ENCODE assay signal across 12 cellular contexts in the genomic region with DNA sequence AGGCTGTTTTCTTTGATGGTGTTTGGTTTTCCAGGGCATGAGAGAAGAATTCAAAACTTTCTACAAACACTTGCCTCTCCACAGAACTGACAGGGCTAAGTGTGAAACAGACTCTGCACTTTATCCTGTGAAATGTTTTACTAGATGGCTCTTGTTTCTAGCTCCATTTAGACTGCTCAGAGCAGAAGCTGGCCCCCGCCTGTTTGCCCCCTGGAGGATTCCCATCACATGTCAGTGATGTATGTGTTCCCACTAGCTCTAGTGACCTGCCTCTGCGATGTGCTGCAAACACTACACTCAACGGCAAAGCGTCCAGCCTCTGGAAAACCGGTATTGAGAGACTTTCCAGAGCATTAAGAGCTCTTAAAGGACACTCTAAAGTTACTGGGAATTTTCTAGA. TPM values are rescaled to one million over a fixed set of nuclear protein-coding genes. Genes with fewer than 3 reads are reported as not detected.
DNase-seq lines count a peak whose midpoint lies in the region; ATAC-seq and TF ChIP-seq lines count a peak whose summit lies in the region.
"Had no signal": no experiment of that assay in that cellular context is flagged by ENCODE, and none has a peak within 500 bp of the region (broad histone marks: within the 10 kb centered on the region; RNA-seq: fewer than 3 reads in every experiment).

No MANE protein-coding gene starts in this region.

- DNase-seq in activated CD4-positive, alpha-beta T cell treated with anti-CD3 and anti-CD28 coated beads, Interleukin-2, amount 10 ng/mL, durations not matched to agents 24 days and 14 days, result no peak
- DNase-seq in activated CD4-positive, alpha-beta T cell treated with anti-CD3 and anti-CD28 coated beads for 36 hours, result no peak
- no peak for DNase-seq in activated B cell treated with CpG ODN at 0.5 μM for 24 hours
- peak; percentile 43 for DNase-seq in left kidney (ENCODE audit: low read depth, low spot score)
- no peak for DNase-seq in stimulated activated CD4-positive, alpha-beta T cell treated with anti-CD3 and anti-CD28 coated beads, Interleukin-1b, Interleukin-23, amount 100 ng/mL, for 48 hours
- DNase-seq in kidney glomerular epithelial cell (lab: John Stamatoyannopoulos, UW), result no peak
- DNase-seq: activated naive CD4-positive, alpha-beta T cell treated with anti-CD3 and anti-CD28 coated beads, Interleukin-2, amount 50 U/mL, for 16 hours; left colon; NCI-H1694; SW 1271 had no signal

- H3K4me1 Mint-ChIP-seq in activated CD4-positive, alpha-beta T cell treated with anti-CD3 and anti-CD28 coated beads, Interleukin-2, amount 10 ng/mL, durations not matched to agents 24 days and 14 days, result peaks cover 22% of the 10 kb centered on the region
- H3K4me1 Mint-ChIP-seq in activated CD4-positive, alpha-beta T cell treated with anti-CD3 and anti-CD28 coated beads for 36 hours, result peaks cover 30% of the 10 kb centered on the region
- peaks cover 37% of the 10 kb centered on the region for H3K4me1 Mint-ChIP-seq in activated B cell treated with CpG ODN at 0.5 μM for 24 hours
- peaks cover 28% of the 10 kb centered on the region for H3K4me1 Mint-ChIP-seq in stimulated activated memory B cell treated with anti-CD40 and anti-IgM and Interleukin-4, amounts not matched to agents 10 μg/mL and 1 μg/mL and 100 μg/mL, for 72 hours

- TF ChIP-seq CTCF in activated B cell treated with CpG ODN at 0.5 μM for 24 hours (IDR thresholded peaks at IDR 0.05), result no peak

- peak overlapping the region; percentile 57 for H3K4me3 Mint-ChIP-seq in activated CD4-positive, alpha-beta T cell treated with anti-CD3 and anti-CD28 coated beads, Interleukin-2, amount 10 ng/mL, durations not matched to agents 24 days and 14 days
- H3K4me3 Mint-ChIP-seq in activated CD4-positive, alpha-beta T cell treated with anti-CD3 and anti-CD28 coated beads for 36 hours, result no peak overlapping the region
- H3K4me3 Mint-ChIP-seq in activated B cell treated with CpG ODN at 0.5 μM for 24 hours, result peak overlapping the region; percentile 64
- H3K4me3 Mint-ChIP-seq in stimulated activated memory B cell treated with anti-CD40 and anti-IgM and Interleukin-4, amounts not matched to agents 10 μg/mL and 1 μg/mL and 100 μg/mL, for 72 hours, result peak overlapping the region; percentile 5

- intact Hi-C loops in activated CD4-positive, alpha-beta T cell treated with anti-CD3 and anti-CD28 coated beads, Interleukin-2, amount 10 ng/mL, durations not matched to agents 24 days and 14 days (cut with micrococcal nuclease), result loop anchor here (5.0 kb wide), 1 partner anchor 118 kb away; no protein-coding TSS in a partner anchor
- intact Hi-C loops in activated CD4-positive, alpha-beta T cell treated with anti-CD3 and anti-CD28 coated beads for 36 hours (cut with DNase I, micrococcal nuclease), result loop anchor here in 1 of 2 experiments (5.0 to 10.0 kb wide), 2 partner anchors 42 to 699 kb away; a partner anchor contains a TSS
- intact Hi-C loops in activated B cell treated with CpG ODN at 0.5 μM for 24 hours (cut with micrococcal nuclease), result no loop called here

- H3K27me3 Mint-ChIP-seq in activated CD4-positive, alpha-beta T cell treated with anti-CD3 and anti-CD28 coated beads, Interleukin-2, amount 10 ng/mL, durations not matched to agents 24 days and 14 days, result peaks cover 3% of the 10 kb centered on the region
- H3K27me3 Mint-ChIP-seq in activated CD4-positive, alpha-beta T cell treated with anti-CD3 and anti-CD28 coated beads for 36 hours, result no peaks in the 10 kb centered on the region
- H3K27me3 Mint-ChIP-seq in activated B cell treated with CpG ODN at 0.5 μM for 24 hours, result no peaks in the 10 kb centered on the region
- no peaks in the 10 kb centered on the region for H3K27me3 Mint-ChIP-seq in stimulated activated memory B cell treated with anti-CD40 and anti-IgM and Interleukin-4, amounts not matched to agents 10 μg/mL and 1 μg/mL and 100 μg/mL, for 72 hours

- H3K27ac Mint-ChIP-seq in activated CD4-positive, alpha-beta T cell treated with anti-CD3 and anti-CD28 coated beads, Interleukin-2, amount 10 ng/mL, durations not matched to agents 24 days and 14 days, result no peak overlapping the region
- H3K27ac Mint-ChIP-seq in activated CD4-positive, alpha-beta T cell treated with anti-CD3 and anti-CD28 coated beads for 36 hours, result no peak overlapping the region
- H3K27ac Mint-ChIP-seq in activated B cell treated with CpG ODN at 0.5 μM for 24 hours, result no peak overlapping the region
- no peak overlapping the region for H3K27ac Mint-ChIP-seq in stimulated activated memory B cell treated with anti-CD40 and anti-IgM and Interleukin-4, amounts not matched to agents 10 μg/mL and 1 μg/mL and 100 μg/mL, for 72 hours

- CTCF ChIA-PET in activated CD4-positive, alpha-beta T cell treated with anti-CD3 and anti-CD28 coated beads for 36 hours (lab: Charles Lee), result no interaction called here
- CTCF ChIA-PET in activated B cell treated with CpG ODN at 0.5 μM for 24 hours (lab: Charles Lee), result interaction anchor here (0.6 kb wide), 1 partner anchor 30 kb away, joined by 3 read pairs; no protein-coding TSS in a partner anchor

- no peaks in the 10 kb centered on the region for H3K9me3 Mint-ChIP-seq in activated CD4-positive, alpha-beta T cell treated with anti-CD3 and anti-CD28 coated beads, Interleukin-2, amount 10 ng/mL, durations not matched to agents 24 days and 14 days
- H3K9me3 Mint-ChIP-seq in activated CD4-positive, alpha-beta T cell treated with anti-CD3 and anti-CD28 coated beads for 36 hours (ENCODE audit: low read depth), result no peaks in the 10 kb centered on the region
- H3K9me3 Mint-ChIP-seq in activated B cell treated with CpG ODN at 0.5 μM for 24 hours, result no peaks in the 10 kb centered on the region
- H3K9me3 Mint-ChIP-seq in stimulated activated memory B cell treated with anti-CD40 and anti-IgM and Interleukin-4, amounts not matched to agents 10 μg/mL and 1 μg/mL and 100 μg/mL, for 72 hours, result no peaks in the 10 kb centered on the region

- POLR2A ChIA-PET in activated CD4-positive, alpha-beta T cell treated with anti-CD3 and anti-CD28 coated beads for 36 hours (lab: Charles Lee), result no interaction called here
- POLR2A ChIA-PET in activated B cell treated with CpG ODN at 0.5 μM for 24 hours (lab: Charles Lee), result interaction anchor here (0.7 to 1.7 kb wide), 4 partner anchors 9 to 59 kb away, joined by 3 to 14 read pairs (median 7); a partner anchor contains a TSS

- no peaks in the 10 kb centered on the region for H3K36me3 Mint-ChIP-seq in activated CD4-positive, alpha-beta T cell treated with anti-CD3 and anti-CD28 coated beads, Interleukin-2, amount 10 ng/mL, durations not matched to agents 24 days and 14 days (ENCODE audit: low read depth)
- no peaks in the 10 kb centered on the region for H3K36me3 Mint-ChIP-seq in activated CD4-positive, alpha-beta T cell treated with anti-CD3 and anti-CD28 coated beads for 36 hours (ENCODE audit: low read depth)
- peaks cover 5% of the 10 kb centered on the region for H3K36me3 Mint-ChIP-seq in activated B cell treated with CpG ODN at 0.5 μM for 24 hours (ENCODE audit: low read depth)
- H3K36me3 Mint-ChIP-seq in stimulated activated memory B cell treated with anti-CD40 and anti-IgM and Interleukin-4, amounts not matched to agents 10 μg/mL and 1 μg/mL and 100 μg/mL, for 72 hours, result peaks cover 11% of the 10 kb centered on the region

- ATAC-seq in activated CD4-positive, alpha-beta T cell treated with anti-CD3 and anti-CD28 coated beads for 36 hours, result no peak
- ATAC-seq in activated B cell treated with CpG ODN at 0.5 μM for 24 hours (ENCODE audit: low read depth) (no peak), GM18517 (IDR thresholded peaks at IDR 0.05; ENCODE audit: unreplicated experiment) (no peak)
- ATAC-seq in stimulated activated memory B cell treated with anti-CD40 and anti-IgM and Interleukin-4, amounts not matched to agents 10 μg/mL and 1 μg/mL and 100 μg/mL, for 72 hours, result no peak
- ATAC-seq: left colon had no signal

RNA-seq across cellular contexts. Expression of a gene that starts 41.4 kb away (rescaled TPM):
- total RNA-seq in activated CD4-positive, alpha-beta T cell treated with anti-CD3 and anti-CD28 coated beads, Interleukin-2, amount 10 ng/mL, durations not matched to agents 24 days and 14 days, result 61.0 and 65.1 TPM in 2 replicates
- total RNA-seq in activated CD4-positive, alpha-beta T cell treated with anti-CD3 and anti-CD28 coated beads for 36 hours, result 10 to 100 TPM; 55.3 to 70.8 TPM
- total RNA-seq in activated B cell treated with CpG ODN at 0.5 μM for 24 hours, result 105 and 123 TPM in 2 replicates

RNA-seq across cellular contexts. Expression of a gene that starts 43.9 kb away (rescaled TPM):
- total RNA-seq in activated CD4-positive, alpha-beta T cell treated with anti-CD3 and anti-CD28 coated beads, Interleukin-2, amount 10 ng/mL, durations not matched to agents 24 days and 14 days, result 13.6 and 15.4 TPM in 2 replicates
- total RNA-seq in activated CD4-positive, alpha-beta T cell treated with anti-CD3 and anti-CD28 coated beads for 36 hours, result 10 to 100 TPM; 11.4 to 13.2 TPM
- 160 and 173 TPM in 2 replicates for total RNA-seq in activated B cell treated with CpG ODN at 0.5 μM for 24 hours
